ENCODE assay signal across 8 cellular contexts in the genomic region with DNA sequence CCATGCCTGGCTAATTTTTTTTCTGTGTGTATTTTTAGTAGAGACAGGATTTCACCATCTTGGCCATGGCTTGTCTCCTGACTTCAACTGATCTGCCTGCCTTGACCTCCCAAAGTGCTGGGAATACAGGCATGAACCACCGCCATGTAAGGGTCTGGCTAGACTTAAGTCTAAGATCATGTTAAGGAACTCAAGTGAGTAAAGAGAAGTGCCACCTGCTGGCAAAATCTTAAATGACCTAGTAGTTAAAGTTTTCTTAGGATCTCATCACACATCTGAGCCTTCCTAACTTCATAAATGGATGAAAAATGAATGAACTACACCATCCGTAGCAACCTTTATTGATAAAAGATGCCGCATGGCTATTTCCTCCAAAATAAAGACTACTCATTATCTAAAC. TPM values are rescaled to one million over a fixed set of nuclear protein-coding genes. Genes with fewer than 3 reads are reported as not detected.
DNase-seq lines count a peak whose midpoint lies in the region; ATAC-seq and TF ChIP-seq lines count a peak whose summit lies in the region.

No MANE protein-coding gene starts in this region.

- ATAC-seq in GM18502 (IDR thresholded peaks at IDR 0.05; ENCODE audit: poor library complexity, unreplicated experiment) (peak; percentile 69), GM21737 (IDR thresholded peaks at IDR 0.05; ENCODE audit: unreplicated experiment) (no peak)

- H3K4me3 ChIP-seq in epithelial cell of esophagus (ENCODE audit: low read length): no peak overlapping the region

- peak; percentile 42 for DNase-seq in AG08395 (ENCODE audit: low spot score)
- DNase-seq in NCI-H2227 (lab: John Stamatoyannopoulos, UW; ENCODE audit: unreplicated experiment): peak; percentile 40
- peak; percentile 64 for DNase-seq in epithelial cell of esophagus (ENCODE audit: low read depth)
- no peak for DNase-seq in cardiac septum (ENCODE audit: low spot score)
- no peak for DNase-seq in C1 segment of cervical spinal cord (lab: John Stamatoyannopoulos, UW)
- DNase-seq in hippocampal formation (lab: John Stamatoyannopoulos, UW): no peak

- intact Hi-C loops in cardiac septum (cut with DNase I): no loop called here

- TF ChIP-seq CTCF in epithelial cell of esophagus (IDR thresholded peaks at IDR 0.05; ENCODE audit: insufficient read depth, low read depth, low read length, missing control alignments): peak; percentile 43

RNA-seq across cellular contexts. Expression of a gene that starts 1.7 kb away (rescaled TPM):
- not detected for total RNA-seq in cardiac septum

RNA-seq across cellular contexts. Expression of a gene that starts 12.0 kb away (rescaled TPM):
- total RNA-seq in cardiac septum: 30.6 TPM

RNA-seq across cellular contexts. Expression of a gene that starts 59.7 kb away (rescaled TPM):
- total RNA-seq in cardiac septum: 13.8 TPM

Comparison
In these comparisons a context has a peak if more than half of its experiments do, and no peak if none do; other contexts are left out.
1. DNase-seq: peak in AG08395 (single experiment), NCI-H2227 (single experiment) and epithelial cell of esophagus (single experiment); none in cardiac septum (single experiment), C1 segment of cervical spinal cord (0 of 14) and hippocampal formation (0 of 2).